ENCODE assay signal across 1 cellular context in genomic region chr3:186630950-186631624, GRCh38.
A peak's percentile ranks its signal among the peaks of the same experiment; 100 is the strongest.
TF ChIP-seq lines count a peak whose summit lies in the region.

No MANE protein-coding gene starts in this region.

TF ChIP-seq in HepG2, 621 proteins besides CTCF, POLR2A, EP300 and RAD21 (continued from another document and continues in another):
- TF ChIP-seq, protein P1, sequence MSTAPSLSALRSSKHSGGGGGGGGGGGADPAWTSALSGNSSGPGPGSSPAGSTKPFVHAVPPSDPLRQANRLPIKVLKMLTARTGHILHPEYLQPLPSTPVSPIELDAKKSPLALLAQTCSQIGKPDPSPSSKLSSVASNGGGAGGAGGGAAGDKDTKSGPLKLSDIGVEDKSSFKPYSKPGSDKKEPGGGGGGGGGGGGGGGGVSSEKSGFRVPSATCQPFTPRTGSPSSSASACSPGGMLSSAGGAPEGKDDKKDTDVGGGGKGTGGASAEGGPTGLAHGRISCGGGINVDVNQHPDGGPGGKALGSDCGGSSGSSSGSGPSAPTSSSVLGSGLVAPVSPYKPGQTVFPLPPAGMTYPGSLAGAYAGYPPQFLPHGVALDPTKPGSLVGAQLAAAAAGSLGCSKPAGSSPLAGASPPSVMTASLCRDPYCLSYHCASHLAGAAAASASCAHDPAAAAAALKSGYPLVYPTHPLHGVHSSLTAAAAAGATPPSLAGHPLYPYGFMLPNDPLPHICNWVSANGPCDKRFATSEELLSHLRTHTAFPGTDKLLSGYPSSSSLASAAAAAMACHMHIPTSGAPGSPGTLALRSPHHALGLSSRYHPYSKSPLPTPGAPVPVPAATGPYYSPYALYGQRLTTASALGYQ (CRISPR knock-in tag; IDR thresholded peaks at IDR 0.05): peak; percentile 71; the same call in 1 of the 2 replicates
- TF ChIP-seq ZEB1 (IDR thresholded peaks at IDR 0.05; ENCODE audit: insufficient replicate concordance, low read depth) (peak; percentile 92), ZNF883 (CRISPR knock-in tag; IDR thresholded peaks at IDR 0.05; ENCODE audit: not compliant biosample characterization) (no peak), MIER3 (CRISPR knock-in tag; IDR thresholded peaks at IDR 0.05; ENCODE audit: borderline replicate concordance) (0 out of 2 replicates have a peak, but pooled peaks have one; percentile 51), BCL6 (CRISPR knock-in tag; IDR thresholded peaks at IDR 0.05) (peak; percentile 84), FOXA3 (CRISPR knock-in tag; IDR thresholded peaks at IDR 0.05) (peak; percentile 89), ARNTL (CRISPR knock-in tag; IDR thresholded peaks at IDR 0.05) (peak; percentile 76; the same call in 1 of the 2 replicates), SMYD3 (CRISPR knock-in tag; IDR thresholded peaks at IDR 0.05) (peak; percentile 80; the same call in 1 of the 2 replicates), SSRP1 (CRISPR knock-in tag; IDR thresholded peaks at IDR 0.05) (peak; percentile 62), ZBTB26 (CRISPR knock-in tag; IDR thresholded peaks at IDR 0.05; ENCODE audit: borderline replicate concordance) (peak; percentile 35; the same call in 1 of the 2 replicates), ZKSCAN8 (CRISPR knock-in tag; IDR thresholded peaks at IDR 0.05; ENCODE audit: borderline replicate concordance) (no peak), KLF12 (CRISPR knock-in tag; IDR thresholded peaks at IDR 0.05; ENCODE audit: borderline replicate concordance) (peak; percentile 69; the same call in 1 of the 2 replicates), ZNF781 (CRISPR knock-in tag; IDR thresholded peaks at IDR 0.05; ENCODE audit: borderline replicate concordance, not compliant biosample characterization) (peak; percentile 40), ISL2 (CRISPR knock-in tag; IDR thresholded peaks at IDR 0.05) (peak; percentile 71), SOX6 (IDR thresholded peaks at IDR 0.05) (no peak), SOX6 (CRISPR knock-in tag; IDR thresholded peaks at IDR 0.05) (peak; percentile 92), ZNF441 (CRISPR knock-in tag; IDR thresholded peaks at IDR 0.05; ENCODE audit: borderline replicate concordance) (peak; percentile 66; the same call in 1 of the 2 replicates), ZNF350 (CRISPR knock-in tag; IDR thresholded peaks at IDR 0.05; ENCODE audit: borderline replicate concordance, low read depth) (peak; percentile 63; the same call in 1 of the 2 replicates), THAP7 (CRISPR knock-in tag; IDR thresholded peaks at IDR 0.05) (0 out of 2 replicates have a peak, but pooled peaks have one; percentile 31), ZNF225 (CRISPR knock-in tag; IDR thresholded peaks at IDR 0.05) (no peak), ZNF263 (CRISPR knock-in tag; IDR thresholded peaks at IDR 0.05) (0 out of 2 replicates have a peak, but pooled peaks have one; percentile 14), TBL1XR1 (IDR thresholded peaks at IDR 0.05; ENCODE audit: borderline replicate concordance, low read length, partially characterized antibody) (peak; percentile 91), KAT7 (CRISPR knock-in tag; IDR thresholded peaks at IDR 0.05; ENCODE audit: borderline replicate concordance) (no peak), HDAC2 (CRISPR knock-in tag; IDR thresholded peaks at IDR 0.05) (peak; percentile 85), TARDBP (CRISPR knock-in tag; IDR thresholded peaks at IDR 0.05) (peak; percentile 96), RORA (CRISPR knock-in tag; IDR thresholded peaks at IDR 0.05) (no peak), HOXA3 (CRISPR knock-in tag; IDR thresholded peaks at IDR 0.05) (peak; percentile 75), HMG20B (CRISPR knock-in tag; conservative IDR thresholded peaks at IDR 0.05) (peak; percentile 71; the same call in 1 of the 2 replicates), SATB2 (CRISPR knock-in tag; IDR thresholded peaks at IDR 0.05) (peak; percentile 38; the same call in 1 of the 2 replicates), ZBTB10 (CRISPR knock-in tag; IDR thresholded peaks at IDR 0.05; ENCODE audit: borderline replicate concordance) (peak; percentile 76; the same call in 1 of the 2 replicates), ZNF558 (CRISPR knock-in tag; IDR thresholded peaks at IDR 0.05; ENCODE audit: borderline replicate concordance) (no peak), PAF1 (CRISPR knock-in tag; IDR thresholded peaks at IDR 0.05) (no peak), ZNF713 (CRISPR knock-in tag; IDR thresholded peaks at IDR 0.05) (no peak), RBAK (CRISPR knock-in tag; IDR thresholded peaks at IDR 0.05) (0 out of 2 replicates have a peak, but pooled peaks have one; percentile 69), HOXD1 (CRISPR knock-in tag; IDR thresholded peaks at IDR 0.05) (no peak), NCOA2 (CRISPR knock-in tag; IDR thresholded peaks at IDR 0.05) (peak; percentile 79), TEAD3 (CRISPR knock-in tag; optimal IDR thresholded peaks at IDR 0.05; ENCODE audit: borderline replicate concordance) (peak; percentile 62), CEBPG (CRISPR knock-in tag; IDR thresholded peaks at IDR 0.05) (peak; percentile 93), ATF4 (CRISPR knock-in tag; IDR thresholded peaks at IDR 0.05) (peak in 1 of 2 experiments; percentile 96; a peak in 2 of 4 replicates), MTA1 (CRISPR knock-in tag; IDR thresholded peaks at IDR 0.05; ENCODE audit: borderline replicate concordance) (no peak; the same call in 1 of the 2 replicates), TOE1 (CRISPR knock-in tag; IDR thresholded peaks at IDR 0.05) (0 out of 2 replicates have a peak, but pooled peaks have one; percentile 44), MAZ (IDR thresholded peaks at IDR 0.05; ENCODE audit: borderline replicate concordance, low read depth, low read length) (peak; percentile 80; the same call in 1 of the 2 replicates), MAZ (CRISPR knock-in tag; IDR thresholded peaks at IDR 0.05; ENCODE audit: low read depth) (peak; percentile 86), FOXK2 (IDR thresholded peaks at IDR 0.05) (peak; percentile 58; the same call in 1 of the 2 replicates), HIVEP1 (CRISPR knock-in tag; IDR thresholded peaks at IDR 0.05) (peak; percentile 26; the same call in 1 of the 2 replicates), ZFP90 (CRISPR knock-in tag; IDR thresholded peaks at IDR 0.05; ENCODE audit: borderline replicate concordance) (peak; percentile 75; the same call in 1 of the 2 replicates), ZBTB7A (CRISPR knock-in tag; IDR thresholded peaks at IDR 0.05) (peak; percentile 91), ZNF256 (CRISPR knock-in tag; conservative IDR thresholded peaks at IDR 0.05) (0 out of 2 replicates have a peak, but pooled peaks have one; percentile 22), ZFP1 (CRISPR knock-in tag; IDR thresholded peaks at IDR 0.05) (peak; percentile 52; the same call in 1 of the 2 replicates), PLSCR1 (CRISPR knock-in tag; IDR thresholded peaks at IDR 0.05; ENCODE audit: borderline replicate concordance) (no peak), MED1 (CRISPR knock-in tag; IDR thresholded peaks at IDR 0.05) (peak; percentile 87), SRSF4 (IDR thresholded peaks at IDR 0.05; ENCODE audit: low read depth, low read length, poor library complexity, severe bottlenecking) (no peak)
- TF ChIP-seq, protein P2, sequence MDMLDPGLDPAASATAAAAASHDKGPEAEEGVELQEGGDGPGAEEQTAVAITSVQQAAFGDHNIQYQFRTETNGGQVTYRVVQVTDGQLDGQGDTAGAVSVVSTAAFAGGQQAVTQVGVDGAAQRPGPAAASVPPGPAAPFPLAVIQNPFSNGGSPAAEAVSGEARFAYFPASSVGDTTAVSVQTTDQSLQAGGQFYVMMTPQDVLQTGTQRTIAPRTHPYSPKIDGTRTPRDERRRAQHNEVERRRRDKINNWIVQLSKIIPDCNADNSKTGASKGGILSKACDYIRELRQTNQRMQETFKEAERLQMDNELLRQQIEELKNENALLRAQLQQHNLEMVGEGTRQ (IDR thresholded peaks at IDR 0.05; ENCODE audit: low read depth, low read length): no peak
- TF ChIP-seq, protein P2 (CRISPR knock-in tag; IDR thresholded peaks at IDR 0.05; ENCODE audit: borderline replicate concordance): peak; percentile 36; the same call in 1 of the 2 replicates
- TF ChIP-seq, protein P3, sequence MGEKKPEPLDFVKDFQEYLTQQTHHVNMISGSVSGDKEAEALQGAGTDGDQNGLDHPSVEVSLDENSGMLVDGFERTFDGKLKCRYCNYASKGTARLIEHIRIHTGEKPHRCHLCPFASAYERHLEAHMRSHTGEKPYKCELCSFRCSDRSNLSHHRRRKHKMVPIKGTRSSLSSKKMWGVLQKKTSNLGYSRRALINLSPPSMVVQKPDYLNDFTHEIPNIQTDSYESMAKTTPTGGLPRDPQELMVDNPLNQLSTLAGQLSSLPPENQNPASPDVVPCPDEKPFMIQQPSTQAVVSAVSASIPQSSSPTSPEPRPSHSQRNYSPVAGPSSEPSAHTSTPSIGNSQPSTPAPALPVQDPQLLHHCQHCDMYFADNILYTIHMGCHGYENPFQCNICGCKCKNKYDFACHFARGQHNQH (CRISPR knock-in tag; IDR thresholded peaks at IDR 0.05): peak; percentile 84
- TF ChIP-seq, protein P4, sequence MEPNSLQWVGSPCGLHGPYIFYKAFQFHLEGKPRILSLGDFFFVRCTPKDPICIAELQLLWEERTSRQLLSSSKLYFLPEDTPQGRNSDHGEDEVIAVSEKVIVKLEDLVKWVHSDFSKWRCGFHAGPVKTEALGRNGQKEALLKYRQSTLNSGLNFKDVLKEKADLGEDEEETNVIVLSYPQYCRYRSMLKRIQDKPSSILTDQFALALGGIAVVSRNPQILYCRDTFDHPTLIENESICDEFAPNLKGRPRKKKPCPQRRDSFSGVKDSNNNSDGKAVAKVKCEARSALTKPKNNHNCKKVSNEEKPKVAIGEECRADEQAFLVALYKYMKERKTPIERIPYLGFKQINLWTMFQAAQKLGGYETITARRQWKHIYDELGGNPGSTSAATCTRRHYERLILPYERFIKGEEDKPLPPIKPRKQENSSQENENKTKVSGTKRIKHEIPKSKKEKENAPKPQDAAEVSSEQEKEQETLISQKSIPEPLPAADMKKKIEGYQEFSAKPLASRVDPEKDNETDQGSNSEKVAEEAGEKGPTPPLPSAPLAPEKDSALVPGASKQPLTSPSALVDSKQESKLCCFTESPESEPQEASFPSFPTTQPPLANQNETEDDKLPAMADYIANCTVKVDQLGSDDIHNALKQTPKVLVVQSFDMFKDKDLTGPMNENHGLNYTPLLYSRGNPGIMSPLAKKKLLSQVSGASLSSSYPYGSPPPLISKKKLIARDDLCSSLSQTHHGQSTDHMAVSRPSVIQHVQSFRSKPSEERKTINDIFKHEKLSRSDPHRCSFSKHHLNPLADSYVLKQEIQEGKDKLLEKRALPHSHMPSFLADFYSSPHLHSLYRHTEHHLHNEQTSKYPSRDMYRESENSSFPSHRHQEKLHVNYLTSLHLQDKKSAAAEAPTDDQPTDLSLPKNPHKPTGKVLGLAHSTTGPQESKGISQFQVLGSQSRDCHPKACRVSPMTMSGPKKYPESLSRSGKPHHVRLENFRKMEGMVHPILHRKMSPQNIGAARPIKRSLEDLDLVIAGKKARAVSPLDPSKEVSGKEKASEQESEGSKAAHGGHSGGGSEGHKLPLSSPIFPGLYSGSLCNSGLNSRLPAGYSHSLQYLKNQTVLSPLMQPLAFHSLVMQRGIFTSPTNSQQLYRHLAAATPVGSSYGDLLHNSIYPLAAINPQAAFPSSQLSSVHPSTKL (CRISPR knock-in tag; IDR thresholded peaks at IDR 0.05): peak; percentile 90
